In the genomic region with DNA sequence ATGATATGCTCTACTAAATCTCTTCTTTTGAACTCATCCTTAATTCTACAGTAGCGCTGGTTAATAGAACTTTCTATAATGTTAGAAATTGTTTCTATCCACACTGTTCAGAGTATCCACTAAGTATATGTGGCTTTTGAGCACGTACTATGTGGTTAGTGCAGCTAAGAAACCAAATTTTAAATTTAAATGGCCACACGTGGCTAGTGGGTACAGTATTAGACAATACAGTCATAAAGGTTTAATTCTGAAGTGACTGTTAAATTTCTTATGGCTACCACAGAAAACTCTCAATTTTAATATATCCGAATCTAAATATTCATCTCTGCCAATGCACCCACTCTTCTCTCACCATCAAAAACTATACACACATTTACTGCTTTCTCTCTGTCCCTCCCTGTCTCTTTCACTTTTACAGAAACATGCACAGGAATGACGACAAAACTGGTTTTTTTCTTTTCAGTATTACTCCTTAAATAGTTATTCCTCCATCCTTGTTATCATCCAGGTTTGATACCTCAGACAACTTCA, we compare ENCODE assay signal across 27 cellular contexts.
"Had no signal": no experiment of that assay in that cellular context is flagged by ENCODE, and none has a peak within 500 bp of the region (broad histone marks: within the 10 kb centered on the region; RNA-seq: fewer than 3 reads in every experiment).

No MANE protein-coding gene starts in this region.

- H3K36me3 Mint-ChIP-seq: activated CD4-positive, alpha-beta memory T cell treated with anti-CD3 and anti-CD28 coated beads for 36 hours; activated naive CD4-positive, alpha-beta T cell treated with anti-CD3 and anti-CD28 coated beads, Interleukin-2, amount 10 ng/mL, durations not matched to agents 7 days and 5 days; activated naive CD8-positive, alpha-beta T cell treated with anti-CD3 and anti-CD28 coated beads for 36 hours; T-cell had no signal

- H3K36me3 ChIP-seq: brain microvascular endothelial cell, cardiac muscle cell had no signal

- H3K27me3 ChIP-seq: brain microvascular endothelial cell, cardiac muscle cell had no signal

- ATAC-seq: activated T-cell treated with anti-CD3 and anti-CD28 coated beads, Interleukin-2, amount 50 U/mL, for 4 hours; Panc1; Right ventricle myocardium inferior; T-cell had no signal

- DNase-seq: activated CD4-positive, alpha-beta memory T cell treated with anti-CD3 and anti-CD28 coated beads for 36 hours; activated CD4-positive, alpha-beta T cell treated with anti-CD3 and anti-CD28 coated beads, Interleukin-2, amount 10 ng/mL, durations not matched to agents 7 days and 5 days; activated CD4-positive, CD25-positive, alpha-beta regulatory T cell; activated CD8-positive, alpha-beta memory T cell treated with anti-CD3 and anti-CD28 coated beads for 24 hours; activated gamma-delta T cell treated with Interleukin-2 at 50 U/mL for 16 hours; activated naive CD4-positive, alpha-beta T cell treated with anti-CD3 and anti-CD28 coated beads, Interleukin-2, amount 10 ng/mL, durations not matched to agents 7 days and 5 days; activated naive CD8-positive, alpha-beta T cell treated with anti-CD3 and anti-CD28 coated beads for 36 hours; activated T-cell treated with anti-CD3 and anti-CD28 coated beads, Interleukin-2, amount 50 U/mL, for 4 hours; brain microvascular endothelial cell; NCI-H1105 treated with DMSO at 0.1 percent for 48 hours; NCI-H146; NCI-H187 treated with DMSO at 0.1 percent for 48 hours; NCI-H2081 treated with DMSO at 0.1 percent for 48 hours; NCI-H226; NCI-H526; NCI-H774; OCI-M1; RPMI8226; T-cell; T-helper 2 cell; T1000 had no signal

- H3K27ac Mint-ChIP-seq: activated CD4-positive, alpha-beta memory T cell treated with anti-CD3 and anti-CD28 coated beads for 36 hours; activated CD4-positive, alpha-beta T cell treated with anti-CD3 and anti-CD28 coated beads, Interleukin-2, amount 10 ng/mL, durations not matched to agents 7 days and 5 days; activated naive CD4-positive, alpha-beta T cell treated with anti-CD3 and anti-CD28 coated beads, Interleukin-2, amount 10 ng/mL, durations not matched to agents 7 days and 5 days; activated naive CD8-positive, alpha-beta T cell treated with anti-CD3 and anti-CD28 coated beads for 36 hours; activated T-helper 2 cell treated with anti-CD3 and anti-CD28 coated beads, Interferon-gamma antibody, Interleukin-2, Interleukin-4, amounts not matched to agents 10 μg/mL and 5 μg/mL and 100 μg/mL, durations not matched to agents 14 hours and 24 hours and 36 hours; T-cell had no signal

- H3K27ac ChIP-seq: brain microvascular endothelial cell, cardiac muscle cell, SK-N-MC, VCaP had no signal

- H3K4me3 ChIP-seq: cardiac muscle cell, SK-N-MC had no signal

- H3K4me3 Mint-ChIP-seq: activated CD4-positive, alpha-beta memory T cell treated with anti-CD3 and anti-CD28 coated beads for 36 hours; activated CD4-positive, alpha-beta T cell treated with anti-CD3 and anti-CD28 coated beads, Interleukin-2, amount 10 ng/mL, durations not matched to agents 7 days and 5 days; activated naive CD4-positive, alpha-beta T cell treated with anti-CD3 and anti-CD28 coated beads, Interleukin-2, amount 10 ng/mL, durations not matched to agents 7 days and 5 days; activated naive CD8-positive, alpha-beta T cell treated with anti-CD3 and anti-CD28 coated beads for 36 hours; activated T-cell treated with anti-CD3 and anti-CD28 coated beads, Interleukin-2, amount 50 U/mL, for 4 hours; T-cell had no signal

- H3K4me1 Mint-ChIP-seq: activated CD4-positive, alpha-beta T cell treated with anti-CD3 and anti-CD28 coated beads, Interleukin-2, amount 10 ng/mL, durations not matched to agents 7 days and 5 days; activated naive CD4-positive, alpha-beta T cell treated with anti-CD3 and anti-CD28 coated beads, Interleukin-2, amount 10 ng/mL, durations not matched to agents 7 days and 5 days; activated naive CD8-positive, alpha-beta T cell treated with anti-CD3 and anti-CD28 coated beads for 36 hours; T-cell had no signal

- H3K27me3 Mint-ChIP-seq: activated CD4-positive, alpha-beta memory T cell treated with anti-CD3 and anti-CD28 coated beads for 36 hours; activated CD4-positive, alpha-beta T cell treated with anti-CD3 and anti-CD28 coated beads, Interleukin-2, amount 10 ng/mL, durations not matched to agents 7 days and 5 days; activated naive CD4-positive, alpha-beta T cell treated with anti-CD3 and anti-CD28 coated beads, Interleukin-2, amount 10 ng/mL, durations not matched to agents 7 days and 5 days; activated naive CD8-positive, alpha-beta T cell treated with anti-CD3 and anti-CD28 coated beads for 36 hours; T-cell had no signal
